Comparison of ENCODE assay signal across 8 cellular contexts in genomic region chr18:23862071-23862470, GRCh38.
DNase-seq lines count a peak whose midpoint lies in the region; ATAC-seq and TF ChIP-seq lines count a peak whose summit lies in the region.

No MANE protein-coding gene starts in this region.

- no peak overlapping the region for H3K4me3 Mint-ChIP-seq in CD4-positive, alpha-beta memory T cell
- H3K4me3 Mint-ChIP-seq in neural crest cell = no peak overlapping the region

- H3K4me1 Mint-ChIP-seq in CD4-positive, alpha-beta memory T cell = peaks cover 27 to 57% (median 38%) of the 10 kb centered on the region in 4 donors
- peaks cover 16% of the 10 kb centered on the region for H3K4me1 Mint-ChIP-seq in neural crest cell

- H3K9me3 ChIP-seq in CD4-positive, alpha-beta memory T cell (ENCODE audit: control insufficient read depth in 1 of 2, low read length in 2 of 2) = no peaks in the 10 kb centered on the region

- H3K4me3 ChIP-seq in CD4-positive, alpha-beta memory T cell (ENCODE audit: low read length in 2 of 2) = no peak overlapping the region
- no peak overlapping the region for H3K4me3 ChIP-seq in coronary artery

- no peak overlapping the region for H3K27ac ChIP-seq in CD4-positive, alpha-beta memory T cell (ENCODE audit: low read depth, low read length)
- peak overlapping the region; percentile 12 to 69 for H3K27ac ChIP-seq in coronary artery

- no peaks in the 10 kb centered on the region for H3K27me3 Mint-ChIP-seq in CD4-positive, alpha-beta memory T cell
- H3K27me3 Mint-ChIP-seq in neural crest cell (ENCODE audit: low read depth) = no peaks in the 10 kb centered on the region

- H3K27me3 ChIP-seq in CD4-positive, alpha-beta memory T cell (ENCODE audit: insufficient read depth, low read length) = no peaks in the 10 kb centered on the region

- peaks cover 36% of the 10 kb centered on the region for H3K4me1 ChIP-seq in CD4-positive, alpha-beta memory T cell (ENCODE audit: insufficient read depth, low read length)

- no peaks in the 10 kb centered on the region for H3K36me3 ChIP-seq in CD4-positive, alpha-beta memory T cell (ENCODE audit: insufficient read depth, low read length)

- no peak for DNase-seq in CD4-positive, alpha-beta memory T cell
- DNase-seq in NOMO-1 treated with DMSO at 0.1 percent for 48 hours (lab: John Stamatoyannopoulos, UW; ENCODE audit: unreplicated experiment) = peak; percentile 60
- no peak for DNase-seq in coronary artery (ENCODE audit: low spot score)
- DNase-seq in neural crest cell (ENCODE audit: low read depth, low spot score) = no peak
- DNase-seq in iPS-NIHi11 (ENCODE audit: low spot score) = no peak
- no peak for DNase-seq in stimulated activated naive CD4-positive, alpha-beta T cell (lab: John Stamatoyannopoulos, UW)
- DNase-seq in NCI-H1105 treated with DMSO at 0.1 percent for 48 hours (lab: John Stamatoyannopoulos, UW) = no peak

- intact Hi-C loops in CD4-positive, alpha-beta memory T cell (cut with micrococcal nuclease) = loop anchor here (5.0 kb wide), 1 partner anchor 50 kb away; no protein-coding TSS in a partner anchor

- H3K27ac Mint-ChIP-seq in CD4-positive, alpha-beta memory T cell = peak overlapping the region; percentile 13 to 80 (median 65)
- H3K27ac Mint-ChIP-seq in neural crest cell (ENCODE audit: unreplicated experiment) = peak overlapping the region; percentile 72

- POLR2A ChIA-PET in CD4-positive, alpha-beta memory T cell (lab: Charles Lee; ENCODE audit: partially characterized antibody) = no interaction called here

- TF ChIP-seq CTCF in coronary artery (IDR thresholded peaks at IDR 0.05) (no peak), neural crest cell (conservative IDR thresholded peaks at IDR 0.05) (no peak)

- H3K36me3 Mint-ChIP-seq in CD4-positive, alpha-beta memory T cell = no peaks in the 10 kb centered on the region
- no peaks in the 10 kb centered on the region for H3K36me3 Mint-ChIP-seq in neural crest cell (ENCODE audit: low read depth)

- no peak for ATAC-seq in GM19397 (IDR thresholded peaks at IDR 0.05; ENCODE audit: unreplicated experiment)

- H3K9me3 Mint-ChIP-seq in CD4-positive, alpha-beta memory T cell = peaks cover 0 to 3% (median 0%) of the 10 kb centered on the region in 8 donors
- no peaks in the 10 kb centered on the region for H3K9me3 Mint-ChIP-seq in neural crest cell

- CTCF ChIA-PET in CD4-positive, alpha-beta memory T cell (lab: Charles Lee; ENCODE audit: partially characterized antibody) = interaction anchor here (1.0 kb wide), 1 partner anchor 11 kb away, joined by 3 read pairs; no protein-coding TSS in a partner anchor
